ENCODE assay signal across 9 cellular contexts in genomic region chr20:44597930-44598329, GRCh38. TPM values are rescaled to one million over a fixed set of nuclear protein-coding genes. Genes with fewer than 3 reads are reported as not detected.
DNase-seq lines count a peak whose midpoint lies in the region; ATAC-seq and TF ChIP-seq lines count a peak whose summit lies in the region.
"Had no signal": no experiment of that assay in that cellular context is flagged by ENCODE, and none has a peak within 500 bp of the region (broad histone marks: within the 10 kb centered on the region; RNA-seq: fewer than 3 reads in every experiment).

No MANE protein-coding gene starts in this region.

- peaks cover 3% of the 10 kb centered on the region for H4K20me1 ChIP-seq in neural progenitor cell (ENCODE audit: low read depth)

- H3K27me3 Mint-ChIP-seq in activated CD8-positive, alpha-beta T cell treated with anti-CD3 and anti-CD28 coated beads, Interleukin-2, amount 10 ng/mL, durations not matched to agents 7 days and 5 days (ENCODE audit: low read depth) = no peaks in the 10 kb centered on the region
- H3K27me3 Mint-ChIP-seq in neural progenitor cell (ENCODE audit: insufficient read depth, low read depth) = peaks cover 6% of the 10 kb centered on the region

- no peak overlapping the region for H3K4me2 ChIP-seq in neural progenitor cell

- H3K36me3 Mint-ChIP-seq in activated CD8-positive, alpha-beta T cell treated with anti-CD3 and anti-CD28 coated beads, Interleukin-2, amount 10 ng/mL, durations not matched to agents 7 days and 5 days (ENCODE audit: low read depth) = no peaks in the 10 kb centered on the region
- no peaks in the 10 kb centered on the region for H3K36me3 Mint-ChIP-seq in neural progenitor cell

- H3K27me3 ChIP-seq in heart right ventricle (no peaks in the 10 kb centered on the region), neural progenitor cell (no peaks in the 10 kb centered on the region)

- H3K9me3 Mint-ChIP-seq in activated CD8-positive, alpha-beta T cell treated with anti-CD3 and anti-CD28 coated beads, Interleukin-2, amount 10 ng/mL, durations not matched to agents 7 days and 5 days (ENCODE audit: insufficient read depth) = no peaks in the 10 kb centered on the region
- H3K9me3 Mint-ChIP-seq in neural progenitor cell = no peaks in the 10 kb centered on the region

- TF ChIP-seq CTCF in heart right ventricle (IDR thresholded peaks at IDR 0.05) = no peak
- no peak for TF ChIP-seq CTCF in neural progenitor cell (IDR thresholded peaks at IDR 0.05)
- no peak for TF ChIP-seq CTCF in GM20000 (IDR thresholded peaks at IDR 0.05; ENCODE audit: extremely low read depth, missing control alignments)

- peaks cover 31% of the 10 kb centered on the region for H3K4me1 Mint-ChIP-seq in activated CD8-positive, alpha-beta T cell treated with anti-CD3 and anti-CD28 coated beads, Interleukin-2, amount 10 ng/mL, durations not matched to agents 7 days and 5 days (ENCODE audit: low read depth)
- H3K4me1 Mint-ChIP-seq in neural progenitor cell = peaks cover 25% of the 10 kb centered on the region

- H3K27ac Mint-ChIP-seq in activated CD8-positive, alpha-beta T cell treated with anti-CD3 and anti-CD28 coated beads, Interleukin-2, amount 10 ng/mL, durations not matched to agents 7 days and 5 days = peak overlapping the region; percentile 86
- no peak overlapping the region for H3K27ac Mint-ChIP-seq in neural progenitor cell

- H3K9ac ChIP-seq in neural progenitor cell = no peak overlapping the region

- H2AFZ ChIP-seq in neural progenitor cell (replicated peaks) = no peak overlapping the region

- CTCF ChIA-PET in activated CD8-positive, alpha-beta T cell treated with anti-CD3 and anti-CD28 coated beads, Interleukin-2, amount 10 ng/mL, durations not matched to agents 7 days and 5 days (lab: Charles Lee) = interaction anchor here (0.7 to 4.2 kb wide), 14 partner anchors 8 to 381 kb away, joined by 3 to 36 read pairs (median 5); no protein-coding TSS in a partner anchor

- DNase-seq in activated CD8-positive, alpha-beta T cell treated with anti-CD3 and anti-CD28 coated beads, Interleukin-2, amount 10 ng/mL, durations not matched to agents 7 days and 5 days = no peak
- no peak for DNase-seq in heart right ventricle
- DNase-seq in OCI-M2 (lab: John Stamatoyannopoulos, UW; ENCODE audit: unreplicated experiment) = no peak
- no peak for DNase-seq in retina
- no peak for DNase-seq in neural progenitor cell (ENCODE audit: low spot score)
- DNase-seq in GM20000 (ENCODE audit: low spot score) = no peak
- DNase-seq: cortex of kidney had no signal

- intact Hi-C loops in heart right ventricle (cut with DNase I) = loop anchor here in 2 of 10 donors (2.0 kb wide), 2 partner anchors 13 to 15 kb away; partner anchors contain the start of gene PKIG (in 1 of the 2)

- ATAC-seq in GM21526 (IDR thresholded peaks at IDR 0.05; ENCODE audit: low FRiP score, unreplicated experiment) (peak; percentile 22), heart right ventricle (peak in 4 of 8 donors; percentile 9 to 25 (median 13))
- no peak for ATAC-seq in activated CD8-positive, alpha-beta T cell treated with anti-CD3 and anti-CD28 coated beads, Interleukin-2, amount 10 ng/mL, durations not matched to agents 7 days and 5 days

- H3K36me3 ChIP-seq in heart right ventricle (peaks cover 0 to 13% (median 0%) of the 10 kb centered on the region in 9 donors), neural progenitor cell (no peaks in the 10 kb centered on the region)

- H3K9me3 ChIP-seq in heart right ventricle (no peaks in the 10 kb centered on the region), neural progenitor cell (ENCODE audit: low read depth) (no peaks in the 10 kb centered on the region)

- peaks cover 45 to 96% (median 95%) of the 10 kb centered on the region in 9 donors for H3K4me1 ChIP-seq in heart right ventricle
- peaks cover 6% of the 10 kb centered on the region for H3K4me1 ChIP-seq in neural progenitor cell

- H3K79me2 ChIP-seq in neural progenitor cell (ENCODE audit: low read depth) = no peaks in the 10 kb centered on the region

- POLR2A ChIA-PET in activated CD8-positive, alpha-beta T cell treated with anti-CD3 and anti-CD28 coated beads, Interleukin-2, amount 10 ng/mL, durations not matched to agents 7 days and 5 days (lab: Charles Lee) = interaction anchor here (0.7 to 1.0 kb wide), 2 partner anchors 22 to 122 kb away, joined by 3 to 5 read pairs; no protein-coding TSS in a partner anchor

- H3K4me3 Mint-ChIP-seq in activated CD8-positive, alpha-beta T cell treated with anti-CD3 and anti-CD28 coated beads, Interleukin-2, amount 10 ng/mL, durations not matched to agents 7 days and 5 days = no peak overlapping the region
- H3K4me3 Mint-ChIP-seq in neural progenitor cell = no peak overlapping the region

- WGBS in heart right ventricle, 2 donors = 16 to 20% methylated on average over 4 of the region's 4 CpGs

- peak overlapping the region; percentile 55 to 98 (median 92) for H3K27ac ChIP-seq in heart right ventricle
- peak overlapping the region in 15 of 21 experiments; percentile 21 to 89 (median 64) for H3K27ac ChIP-seq in skin epidermis
- no peak overlapping the region for H3K27ac ChIP-seq in neural progenitor cell

- H3F3A ChIP-seq in neural progenitor cell (ENCODE audit: low read depth) = no peaks in the 10 kb centered on the region

- peak overlapping the region in 5 of 10 donors; percentile 35 to 49 (median 36) for H3K4me3 ChIP-seq in heart right ventricle
- no peak overlapping the region for H3K4me3 ChIP-seq in skin epidermis
- H3K4me3 ChIP-seq in neural progenitor cell = no peak overlapping the region

RNA-seq across cellular contexts. Expression of gene PKIG, which starts 15.6 kb away (rescaled TPM):
- total RNA-seq in activated CD8-positive, alpha-beta T cell treated with anti-CD3 and anti-CD28 coated beads, Interleukin-2, amount 10 ng/mL, durations not matched to agents 7 days and 5 days = 1 to 10 TPM; 2.1 to 2.2 TPM
- 100 to 1,000 TPM; 155 to 342 (median 231) TPM for total RNA-seq in heart right ventricle
- polyA plus RNA-seq in heart right ventricle = 100 to 1,000 TPM; 180 to 196 TPM
- 40.6 and 64.6 TPM in 2 replicates for total RNA-seq in neural progenitor cell (ENCODE audit: low replicate concordance)

RNA-seq across cellular contexts. Expression of gene ADA, which starts 53.6 kb away (rescaled TPM):
- 100 to 1,000 TPM; 110 to 112 TPM for total RNA-seq in activated CD8-positive, alpha-beta T cell treated with anti-CD3 and anti-CD28 coated beads, Interleukin-2, amount 10 ng/mL, durations not matched to agents 7 days and 5 days
- total RNA-seq in heart right ventricle (10 to 100 TPM in 1 of 10 donors, 1 to 10 TPM in 9; 1.6 to 18.3 (median 3.8) TPM), neural progenitor cell (ENCODE audit: low replicate concordance) (29.7 and 52.5 TPM in 2 replicates)
- 10 to 100 TPM; 12.9 to 18.3 TPM for polyA plus RNA-seq in heart right ventricle

Comparison
In these comparisons a context has a peak if more than half of its experiments do, and no peak if none do; other contexts are left out.
1. RNA of gene PKIG, which starts 15.6 kb away (total RNA-seq): 155 to 342 TPM in heart right ventricle and 40.6 to 64.6 TPM in neural progenitor cell; 2.1 to 2.2 TPM in activated CD8-positive, alpha-beta T cell treated with anti-CD3 and anti-CD28 coated beads, Interleukin-2, amount 10 ng/mL, durations not matched to agents 7 days and 5 days; every median in the first group is over 10 times any median in the second.